ENCODE assay signal across 11 cellular contexts in the genomic region with DNA sequence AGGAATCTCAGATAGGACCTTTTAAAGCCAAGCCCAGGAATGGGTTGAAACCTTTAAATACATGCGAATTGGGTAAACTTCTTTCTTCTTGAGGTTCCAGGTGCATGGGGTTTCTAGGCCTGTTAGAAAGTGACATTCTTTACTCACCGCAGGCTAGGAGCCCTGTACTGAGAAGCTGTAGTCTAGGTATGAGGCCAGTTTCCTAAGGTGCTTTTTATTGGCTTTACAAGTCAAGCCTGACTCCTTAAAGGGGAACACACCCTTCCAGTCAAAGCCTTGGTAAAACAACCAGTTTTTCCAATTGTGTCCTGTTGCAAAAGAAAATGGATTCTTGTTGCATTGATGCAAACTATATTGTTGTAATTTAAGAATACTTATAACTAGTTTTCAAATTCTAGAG.
DNase-seq lines count a peak whose midpoint lies in the region; ATAC-seq and TF ChIP-seq lines count a peak whose summit lies in the region.
"Had no signal": no experiment of that assay in that cellular context is flagged by ENCODE, and none has a peak within 500 bp of the region (broad histone marks: within the 10 kb centered on the region; RNA-seq: fewer than 3 reads in every experiment).

No MANE protein-coding gene starts in this region.

- no peak overlapping the region for H3K4me3 Mint-ChIP-seq in activated CD4-positive, alpha-beta T cell treated with anti-CD3 and anti-CD28 coated beads, Interleukin-2, amount 10 ng/mL, durations not matched to agents 7 days and 5 days
- no peak overlapping the region for H3K4me3 Mint-ChIP-seq in type B pancreatic cell

- ATAC-seq in GM19452 (IDR thresholded peaks at IDR 0.05; ENCODE audit: unreplicated experiment) (peak; percentile 82), HG02970 (IDR thresholded peaks at IDR 0.05; ENCODE audit: low FRiP score, unreplicated experiment) (peak; percentile 79)

- H3K27ac Mint-ChIP-seq in activated CD4-positive, alpha-beta T cell treated with anti-CD3 and anti-CD28 coated beads, Interleukin-2, amount 10 ng/mL, durations not matched to agents 7 days and 5 days, result no peak overlapping the region
- no peak overlapping the region for H3K27ac Mint-ChIP-seq in type B pancreatic cell

- CTCF ChIA-PET in activated CD4-positive, alpha-beta T cell treated with anti-CD3 and anti-CD28 coated beads, Interleukin-2, amount 10 ng/mL, durations not matched to agents 7 days and 5 days (lab: Charles Lee), result interaction anchor here (0.7 to 1.5 kb wide), 2 partner anchors 8 to 10 kb away, joined by 3 to 4 read pairs; no protein-coding TSS in a partner anchor

- TF ChIP-seq CTCF in GM10266 (IDR thresholded peaks at IDR 0.05; ENCODE audit: control insufficient read depth, insufficient read depth, low read depth, missing control alignments), result no peak
- no peak for TF ChIP-seq CTCF in type B pancreatic cell (conservative IDR thresholded peaks at IDR 0.05)

- DNase-seq in GM10266 (ENCODE audit: extremely low spot score) (peak; percentile 44), RPMI8226 (peak; percentile 91), iPS-NIHi7 (ENCODE audit: extremely low spot score) (no peak), type B pancreatic cell (ENCODE audit: extremely low spot score, unreplicated experiment) (no peak), COLO829 (ENCODE audit: low spot score) (no peak)
- DNase-seq in activated CD4-positive, alpha-beta T cell treated with anti-CD3 and anti-CD28 coated beads, Interleukin-2, amount 10 ng/mL, durations not matched to agents 7 days and 5 days, result no peak
- DNase-seq: dorsolateral prefrontal cortex, kidney glomerular epithelial cell, NCI-H1436 had no signal

- H3K36me3 Mint-ChIP-seq in activated CD4-positive, alpha-beta T cell treated with anti-CD3 and anti-CD28 coated beads, Interleukin-2, amount 10 ng/mL, durations not matched to agents 7 days and 5 days (ENCODE audit: low read depth), result no peaks in the 10 kb centered on the region
- no peaks in the 10 kb centered on the region for H3K36me3 Mint-ChIP-seq in type B pancreatic cell

- peaks cover 13% of the 10 kb centered on the region for H3K4me1 Mint-ChIP-seq in activated CD4-positive, alpha-beta T cell treated with anti-CD3 and anti-CD28 coated beads, Interleukin-2, amount 10 ng/mL, durations not matched to agents 7 days and 5 days
- peaks cover 10% of the 10 kb centered on the region for H3K4me1 Mint-ChIP-seq in type B pancreatic cell (ENCODE audit: unreplicated experiment)

- POLR2A ChIA-PET in activated CD4-positive, alpha-beta T cell treated with anti-CD3 and anti-CD28 coated beads, Interleukin-2, amount 10 ng/mL, durations not matched to agents 7 days and 5 days (lab: Charles Lee), result no interaction called here

- no peaks in the 10 kb centered on the region for H3K9me3 Mint-ChIP-seq in activated CD4-positive, alpha-beta T cell treated with anti-CD3 and anti-CD28 coated beads, Interleukin-2, amount 10 ng/mL, durations not matched to agents 7 days and 5 days
- H3K9me3 Mint-ChIP-seq in type B pancreatic cell, result no peaks in the 10 kb centered on the region

- H3K27me3 Mint-ChIP-seq in activated CD4-positive, alpha-beta T cell treated with anti-CD3 and anti-CD28 coated beads, Interleukin-2, amount 10 ng/mL, durations not matched to agents 7 days and 5 days, result no peaks in the 10 kb centered on the region
- no peaks in the 10 kb centered on the region for H3K27me3 Mint-ChIP-seq in type B pancreatic cell

Comparison
In these comparisons a context has a peak if more than half of its experiments do, and no peak if none do; other contexts are left out.
1. DNase-seq: peak in GM10266 (single experiment) and RPMI8226 (single experiment); none in iPS-NIHi7 (single experiment), activated CD4-positive, alpha-beta T cell treated with anti-CD3 and anti-CD28 coated beads, Interleukin-2, amount 10 ng/mL, durations not matched to agents 7 days and 5 days (single experiment), type B pancreatic cell (single experiment) and COLO829 (single experiment).